1 cellular context compared by ENCODE assay signal in the genomic region with DNA sequence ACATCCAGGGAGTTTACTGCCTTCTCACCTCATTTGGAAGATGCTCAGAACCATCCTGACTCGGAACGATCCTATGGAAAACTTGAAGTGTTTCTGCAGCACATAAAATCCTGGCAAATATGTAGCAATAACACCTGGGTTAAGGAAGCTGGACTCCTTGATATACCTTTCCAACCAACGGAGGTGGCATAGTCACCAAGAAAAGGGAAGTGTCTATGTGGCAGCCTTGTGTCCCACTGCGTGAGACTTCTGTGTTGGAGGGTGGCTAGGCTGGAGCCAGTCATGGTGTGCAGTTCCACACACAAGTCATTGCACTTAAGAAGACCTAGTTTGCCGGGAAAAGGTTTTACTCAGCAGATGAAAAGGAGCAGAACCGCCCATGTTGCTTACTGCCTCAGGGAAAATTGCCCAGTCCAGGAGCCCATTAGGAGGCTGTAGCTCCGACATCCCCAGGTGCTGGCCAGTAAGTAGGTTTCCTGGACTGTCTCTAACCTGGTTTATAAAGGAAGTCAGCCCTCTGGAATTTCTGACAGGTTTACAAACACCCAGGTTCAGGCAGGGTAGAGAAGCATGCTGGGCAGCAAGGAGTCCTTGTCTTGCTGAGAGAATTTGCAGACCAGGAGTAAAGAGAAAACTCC.
TF ChIP-seq lines count a peak whose summit lies in the region.

No MANE protein-coding gene starts in this region.

TF ChIP-seq in GM23338, 12 proteins besides CTCF, POLR2A, EP300 and RAD21 (continued from another document):
- TF ChIP-seq POLR2AphosphoS5 (IDR thresholded peaks at IDR 0.05; ENCODE audit: low read depth) (no peak), CREB1 (CRISPR knock-in tag; IDR thresholded peaks at IDR 0.05; ENCODE audit: low read depth) (no peak), ZNF331 (CRISPR knock-in tag; IDR thresholded peaks at IDR 0.05; ENCODE audit: low read depth) (no peak)
